ENCODE assay signal across 18 cellular contexts in genomic region chr3:152261329-152261728, GRCh38. TPM values are rescaled to one million over a fixed set of nuclear protein-coding genes. Genes with fewer than 3 reads are reported as not detected.
DNase-seq lines count a peak whose midpoint lies in the region; ATAC-seq lines count a peak whose summit lies in the region.
"Had no signal": no experiment of that assay in that cellular context is flagged by ENCODE, and none has a peak within 500 bp of the region (broad histone marks: within the 10 kb centered on the region; RNA-seq: fewer than 3 reads in every experiment).

No MANE protein-coding gene starts in this region.

- no peak for ATAC-seq in stimulated activated effector memory CD8-positive, alpha-beta T cell treated with anti-CD3 and anti-CD28 coated beads, Interleukin-12 subunit alpha, Interleukin-12 subunit beta, amount 100 ng/mL, for 72 hours
- ATAC-seq in GM19455 (IDR thresholded peaks at IDR 0.05; ENCODE audit: unreplicated experiment) (no peak), HG03108 (IDR thresholded peaks at IDR 0.05; ENCODE audit: unreplicated experiment) (no peak)
- ATAC-seq: activated CD8-positive, alpha-beta T cell treated with anti-CD3 and anti-CD28 coated beads, Interleukin-2, amount 10 ng/mL, durations not matched to agents 7 days and 5 days; pancreas; stimulated activated memory B cell treated with anti-CD40 and anti-IgM and Interleukin-4, amounts not matched to agents 10 μg/mL and 1 μg/mL and 100 μg/mL, for 72 hours had no signal

- H3K27ac Mint-ChIP-seq in stimulated activated effector memory CD8-positive, alpha-beta T cell treated with anti-CD3 and anti-CD28 coated beads, Interleukin-12 subunit alpha, Interleukin-12 subunit beta, amount 100 ng/mL, for 72 hours: peak overlapping the region; percentile 98
- no peak overlapping the region for H3K27ac Mint-ChIP-seq in activated T-helper 1 cell treated with anti-CD3 and anti-CD28 coated beads, Interleukin-12 subunit alpha, Interleukin-12 subunit beta, Interleukin-2, Interleukin-4 antibody, amounts not matched to agents 30 ng/mL and 10 ng/mL and 1 ng/mL, durations not matched to agents 14 hours and 24 hours and 36 hours
- H3K27ac Mint-ChIP-seq: activated B cell treated with CpG ODN at 0.5 μM for 24 hours; dendritic cell treated with granulocyte-macrophage colony-stimulating factor and Interleukin-4, amounts not matched to agents 40 ng/mL and 50 ng/mL, for 4 days; stimulated activated memory B cell treated with anti-CD40 and anti-IgM and Interleukin-4, amounts not matched to agents 10 μg/mL and 1 μg/mL and 100 μg/mL, for 72 hours had no signal

- H3K4me1 Mint-ChIP-seq in stimulated activated effector memory CD8-positive, alpha-beta T cell treated with anti-CD3 and anti-CD28 coated beads, Interleukin-12 subunit alpha, Interleukin-12 subunit beta, amount 100 ng/mL, for 72 hours: peaks cover 70% of the 10 kb centered on the region
- peaks cover 88% of the 10 kb centered on the region for H3K4me1 Mint-ChIP-seq in activated T-helper 1 cell treated with anti-CD3 and anti-CD28 coated beads, Interleukin-12 subunit alpha, Interleukin-12 subunit beta, Interleukin-2, Interleukin-4 antibody, amounts not matched to agents 30 ng/mL and 10 ng/mL and 1 ng/mL, durations not matched to agents 14 hours and 24 hours and 36 hours (ENCODE audit: low read depth)

- H3K4me3 Mint-ChIP-seq in stimulated activated effector memory CD8-positive, alpha-beta T cell treated with anti-CD3 and anti-CD28 coated beads, Interleukin-12 subunit alpha, Interleukin-12 subunit beta, amount 100 ng/mL, for 72 hours: peak overlapping the region; percentile 56
- no peak overlapping the region for H3K4me3 Mint-ChIP-seq in activated T-helper 1 cell treated with anti-CD3 and anti-CD28 coated beads, Interleukin-12 subunit alpha, Interleukin-12 subunit beta, Interleukin-2, Interleukin-4 antibody, amounts not matched to agents 30 ng/mL and 10 ng/mL and 1 ng/mL, durations not matched to agents 14 hours and 24 hours and 36 hours
- H3K4me3 Mint-ChIP-seq: activated B cell treated with CpG ODN at 0.5 μM for 24 hours; activated CD8-positive, alpha-beta T cell treated with anti-CD3 and anti-CD28 coated beads, Interleukin-2, amount 10 ng/mL, durations not matched to agents 7 days and 5 days; dendritic cell treated with granulocyte-macrophage colony-stimulating factor and Interleukin-4, amounts not matched to agents 40 ng/mL and 50 ng/mL, for 4 days; stimulated activated memory B cell treated with anti-CD40 and anti-IgM and Interleukin-4, amounts not matched to agents 10 μg/mL and 1 μg/mL and 100 μg/mL, for 72 hours had no signal

- H3K36me3 Mint-ChIP-seq in stimulated activated effector memory CD8-positive, alpha-beta T cell treated with anti-CD3 and anti-CD28 coated beads, Interleukin-12 subunit alpha, Interleukin-12 subunit beta, amount 100 ng/mL, for 72 hours: peaks cover 16% of the 10 kb centered on the region
- H3K36me3 Mint-ChIP-seq in activated T-helper 1 cell treated with anti-CD3 and anti-CD28 coated beads, Interleukin-12 subunit alpha, Interleukin-12 subunit beta, Interleukin-2, Interleukin-4 antibody, amounts not matched to agents 30 ng/mL and 10 ng/mL and 1 ng/mL, durations not matched to agents 14 hours and 24 hours and 36 hours (ENCODE audit: low read depth): peaks cover 32% of the 10 kb centered on the region

- intact Hi-C loops in activated T-helper 1 cell treated with anti-CD3 and anti-CD28 coated beads, Interleukin-12 subunit alpha, Interleukin-12 subunit beta, Interleukin-2, Interleukin-4 antibody, amounts not matched to agents 30 ng/mL and 10 ng/mL and 1 ng/mL, durations not matched to agents 14 hours and 24 hours and 36 hours (cut with micrococcal nuclease): no loop called here

- H3K9me3 Mint-ChIP-seq in stimulated activated effector memory CD8-positive, alpha-beta T cell treated with anti-CD3 and anti-CD28 coated beads, Interleukin-12 subunit alpha, Interleukin-12 subunit beta, amount 100 ng/mL, for 72 hours: peaks cover 5% of the 10 kb centered on the region
- H3K9me3 Mint-ChIP-seq in activated T-helper 1 cell treated with anti-CD3 and anti-CD28 coated beads, Interleukin-12 subunit alpha, Interleukin-12 subunit beta, Interleukin-2, Interleukin-4 antibody, amounts not matched to agents 30 ng/mL and 10 ng/mL and 1 ng/mL, durations not matched to agents 14 hours and 24 hours and 36 hours: no peaks in the 10 kb centered on the region
- H3K9me3 Mint-ChIP-seq: activated B cell treated with CpG ODN at 0.5 μM for 24 hours; dendritic cell treated with granulocyte-macrophage colony-stimulating factor and Interleukin-4, amounts not matched to agents 40 ng/mL and 50 ng/mL, for 4 days; stimulated activated memory B cell treated with anti-CD40 and anti-IgM and Interleukin-4, amounts not matched to agents 10 μg/mL and 1 μg/mL and 100 μg/mL, for 72 hours had no signal

- no peaks in the 10 kb centered on the region for H3K27me3 Mint-ChIP-seq in activated T-helper 1 cell treated with anti-CD3 and anti-CD28 coated beads, Interleukin-12 subunit alpha, Interleukin-12 subunit beta, Interleukin-2, Interleukin-4 antibody, amounts not matched to agents 30 ng/mL and 10 ng/mL and 1 ng/mL, durations not matched to agents 14 hours and 24 hours and 36 hours (ENCODE audit: insufficient read depth)
- H3K27me3 Mint-ChIP-seq: activated B cell treated with CpG ODN at 0.5 μM for 24 hours; dendritic cell treated with granulocyte-macrophage colony-stimulating factor and Interleukin-4, amounts not matched to agents 40 ng/mL and 50 ng/mL, for 4 days; stimulated activated memory B cell treated with anti-CD40 and anti-IgM and Interleukin-4, amounts not matched to agents 10 μg/mL and 1 μg/mL and 100 μg/mL, for 72 hours had no signal

- DNase-seq in D341Med (ENCODE audit: low spot score) (peak; percentile 50), NCI-H82 treated with DMSO at 0.1 percent for 48 hours (lab: John Stamatoyannopoulos, UW; ENCODE audit: unreplicated experiment) (peak; percentile 91), iPS-NIHi7 (ENCODE audit: extremely low spot score) (peak; percentile 26)
- DNase-seq in stimulated activated effector memory CD8-positive, alpha-beta T cell treated with anti-CD3 and anti-CD28 coated beads, Interleukin-12 subunit alpha, Interleukin-12 subunit beta, amount 100 ng/mL, for 72 hours (ENCODE audit: low spot score in 2 of 2): no peak
- no peak for DNase-seq in activated T-helper 1 cell treated with anti-CD3 and anti-CD28 coated beads, Interleukin-12 subunit alpha, Interleukin-12 subunit beta, Interleukin-2, Interleukin-4 antibody, amounts not matched to agents 30 ng/mL and 10 ng/mL and 1 ng/mL, durations not matched to agents 14 hours and 24 hours and 36 hours (ENCODE audit: low spot score)
- DNase-seq: activated B cell treated with CpG ODN at 0.5 μM for 24 hours; activated CD8-positive, alpha-beta T cell treated with anti-CD3 and anti-CD28 coated beads, Interleukin-2, amount 10 ng/mL, durations not matched to agents 7 days and 5 days; activated T-cell treated with anti-CD3 and anti-CD28 coated beads, Interleukin-2, amount 50 U/mL, for 1 hour; Caco-2; Karpas-422; NCI-H1092; NCI-H2081; pancreas; transverse colon had no signal

RNA-seq across cellular contexts. Expression of gene MBNL1, which starts 7.4 kb away (rescaled TPM):
- 295 and 308 TPM in 2 replicates for total RNA-seq in activated T-helper 1 cell treated with anti-CD3 and anti-CD28 coated beads, Interleukin-12 subunit alpha, Interleukin-12 subunit beta, Interleukin-2, Interleukin-4 antibody, amounts not matched to agents 30 ng/mL and 10 ng/mL and 1 ng/mL, durations not matched to agents 14 hours and 24 hours and 36 hours

Comparison
In these comparisons a context has a peak if more than half of its experiments do, and no peak if none do; other contexts are left out.
1. DNase-seq: peak in D341Med (single experiment), NCI-H82 treated with DMSO at 0.1 percent for 48 hours (single experiment) and iPS-NIHi7 (single experiment); none in stimulated activated effector memory CD8-positive, alpha-beta T cell treated with anti-CD3 and anti-CD28 coated beads, Interleukin-12 subunit alpha, Interleukin-12 subunit beta, amount 100 ng/mL, for 72 hours (0 of 2) and activated T-helper 1 cell treated with anti-CD3 and anti-CD28 coated beads, Interleukin-12 subunit alpha, Interleukin-12 subunit beta, Interleukin-2, Interleukin-4 antibody, amounts not matched to agents 30 ng/mL and 10 ng/mL and 1 ng/mL, durations not matched to agents 14 hours and 24 hours and 36 hours (single experiment).